In the genomic region with DNA sequence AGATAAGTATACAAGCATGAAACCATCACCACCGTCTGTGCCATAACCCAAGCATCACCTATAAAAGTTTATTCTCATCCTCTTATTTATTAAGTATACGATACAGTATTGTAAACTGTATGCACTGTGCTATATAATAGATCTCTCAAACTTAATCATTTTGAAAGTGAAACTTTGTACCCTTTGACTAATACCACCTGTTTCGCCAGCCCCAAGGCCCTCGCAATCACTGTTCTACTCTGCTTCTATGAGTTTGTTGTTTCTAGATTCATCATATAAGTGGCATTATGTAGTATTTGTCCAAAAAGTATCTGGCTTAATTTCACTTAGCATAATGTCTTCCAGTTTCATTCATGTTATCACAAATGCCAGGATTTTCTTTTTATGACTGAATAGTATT, we compare ENCODE assay signal across 15 cellular contexts.
A peak's percentile ranks its signal among the peaks of the same experiment; 100 is the strongest.
DNase-seq lines count a peak whose midpoint lies in the region; ATAC-seq and TF ChIP-seq lines count a peak whose summit lies in the region.
"Had no signal": no experiment of that assay in that cellular context is flagged by ENCODE, and none has a peak within 500 bp of the region (broad histone marks: within the 10 kb centered on the region; RNA-seq: fewer than 3 reads in every experiment).

No MANE protein-coding gene starts in this region.

- no peak overlapping the region for H2BK120ac ChIP-seq in mesendoderm (ENCODE audit: low read depth, low read length)

- H2BK5ac ChIP-seq in mesendoderm (ENCODE audit: low read length): no peak overlapping the region

- no peak overlapping the region for H3K27ac ChIP-seq in CD4-positive, CD25-positive, alpha-beta regulatory T cell (ENCODE audit: insufficient read depth, low read length, poor library complexity, severe bottlenecking)
- H3K27ac ChIP-seq in smooth muscle cell (ENCODE audit: low read depth): no peak overlapping the region
- H3K27ac ChIP-seq in mesendoderm (ENCODE audit: low read depth, low read length): no peak overlapping the region
- H3K27ac ChIP-seq: BLaER1 treated with 17β-estradiol and CSF1 and Interleukin-3, amounts not matched to agents 10 nM and 100 nM; thoracic aorta had no signal

- no peaks in the 10 kb centered on the region for H3K79me1 ChIP-seq in mesendoderm (ENCODE audit: low read length)

- peak; percentile 39 to 52 for ATAC-seq in CD4-positive, CD25-positive, alpha-beta regulatory T cell (ENCODE audit: low read depth in 2 of 2)
- peak; percentile 96 for ATAC-seq in GM18861 (IDR thresholded peaks at IDR 0.05; ENCODE audit: unreplicated experiment)
- ATAC-seq in GM21723 (IDR thresholded peaks at IDR 0.05; ENCODE audit: unreplicated experiment): peak; percentile 94
- peak; percentile 95 for ATAC-seq in HG03354 (IDR thresholded peaks at IDR 0.05; ENCODE audit: poor library complexity, severe bottlenecking, unreplicated experiment)

- no peak for TF ChIP-seq CTCF in smooth muscle cell (IDR thresholded peaks at IDR 0.05; ENCODE audit: borderline replicate concordance, insufficient read depth, poor library complexity, severe bottlenecking)

- H3K4ac ChIP-seq in mesendoderm (ENCODE audit: low read depth, low read length): no peak overlapping the region

- peaks cover 0 to 1% (median 0%) of the 10 kb centered on the region in 7 donors for H3K9me3 Mint-ChIP-seq in CD4-positive, CD25-positive, alpha-beta regulatory T cell
- H3K9me3 Mint-ChIP-seq: nephron had no signal

- no peak overlapping the region for H3K56ac ChIP-seq in mesendoderm (ENCODE audit: low read length)

- no peaks in the 10 kb centered on the region for H3K9me3 ChIP-seq in CD4-positive, CD25-positive, alpha-beta regulatory T cell (ENCODE audit: control insufficient read depth in 2 of 2, low read length in 2 of 2)
- no peaks in the 10 kb centered on the region for H3K9me3 ChIP-seq in smooth muscle cell (replicated peaks; ENCODE audit: low read depth)
- H3K9me3 ChIP-seq: thoracic aorta had no signal

- WGBS in smooth muscle cell (ENCODE audit: low lambda C conversion rate): 87% methylated on average over 4 of the region's 4 CpGs
- WGBS in mesendoderm (ENCODE audit: extremely low coverage, insufficient coverage, low lambda C conversion rate): no CpG with 5 or more reads among the region's 4 CpGs

- H3K23ac ChIP-seq in mesendoderm (ENCODE audit: low read length): no peak overlapping the region

- H3K18ac ChIP-seq in mesendoderm (ENCODE audit: low read length): no peak overlapping the region

- H4K20me1 ChIP-seq in smooth muscle cell (ENCODE audit: low read depth): no peaks in the 10 kb centered on the region
- H4K20me1 ChIP-seq: BLaER1 treated with 17β-estradiol and CSF1 and Interleukin-3, amounts not matched to agents 10 nM and 100 nM had no signal

- H3K4me3 Mint-ChIP-seq in CD4-positive, CD25-positive, alpha-beta regulatory T cell: no peak overlapping the region
- H3K4me3 Mint-ChIP-seq: IgD-negative memory B cell, nephron had no signal

- H2AFZ ChIP-seq in smooth muscle cell (ENCODE audit: low read depth): no peak overlapping the region

- H3K36me3 ChIP-seq in CD4-positive, CD25-positive, alpha-beta regulatory T cell (ENCODE audit: control insufficient read depth, insufficient read depth, low read length): peaks cover 10% of the 10 kb centered on the region
- no peaks in the 10 kb centered on the region for H3K36me3 ChIP-seq in smooth muscle cell (ENCODE audit: low read depth)
- H3K36me3 ChIP-seq in mesendoderm (ENCODE audit: control insufficient read depth, insufficient read depth, low read length): no peaks in the 10 kb centered on the region
- H3K36me3 ChIP-seq: thoracic aorta had no signal

- no peaks in the 10 kb centered on the region for H3K27me3 ChIP-seq in CD4-positive, CD25-positive, alpha-beta regulatory T cell (ENCODE audit: control insufficient read depth, insufficient read depth, low read length)
- no peaks in the 10 kb centered on the region for H3K27me3 ChIP-seq in smooth muscle cell (ENCODE audit: low read depth)
- no peaks in the 10 kb centered on the region for H3K27me3 ChIP-seq in mesendoderm (ENCODE audit: insufficient read depth, low read length, poor library complexity)
- H3K27me3 ChIP-seq: BLaER1 treated with 17β-estradiol and CSF1 and Interleukin-3, amounts not matched to agents 10 nM and 100 nM had no signal

- no peak overlapping the region for H3K4me2 ChIP-seq in smooth muscle cell
- no peak overlapping the region for H3K4me2 ChIP-seq in mesendoderm (ENCODE audit: low read length)
- H3K4me2 ChIP-seq: BLaER1 treated with 17β-estradiol and CSF1 and Interleukin-3, amounts not matched to agents 10 nM and 100 nM had no signal

- no peaks in the 10 kb centered on the region for H3K4me1 ChIP-seq in CD4-positive, CD25-positive, alpha-beta regulatory T cell (ENCODE audit: control insufficient read depth, insufficient read depth, low read length, poor library complexity, severe bottlenecking)
- H3K4me1 ChIP-seq in smooth muscle cell (ENCODE audit: low read depth): no peaks in the 10 kb centered on the region
- H3K4me1 ChIP-seq in mesendoderm (ENCODE audit: control insufficient read depth, low read depth, low read length): no peaks in the 10 kb centered on the region

- H3K9ac ChIP-seq in smooth muscle cell (ENCODE audit: low read depth) (no peak overlapping the region), mesendoderm (ENCODE audit: low read length) (no peak overlapping the region)
- H3K9ac ChIP-seq: BLaER1 treated with 17β-estradiol and CSF1 and Interleukin-3, amounts not matched to agents 10 nM and 100 nM had no signal

- no peak overlapping the region for H4K5ac ChIP-seq in mesendoderm (ENCODE audit: low read length)

- no peaks in the 10 kb centered on the region for H3K79me2 ChIP-seq in smooth muscle cell (ENCODE audit: low read depth)
- H3K79me2 ChIP-seq in mesendoderm (ENCODE audit: control insufficient read depth, insufficient read depth, low read length): no peaks in the 10 kb centered on the region

- H2AK5ac ChIP-seq in mesendoderm (ENCODE audit: low read length): no peak overlapping the region

- DNase-seq in CD4-positive, CD25-positive, alpha-beta regulatory T cell: peak in 1 of 3 donors; percentile 63
- DNase-seq in DMS153 (lab: John Stamatoyannopoulos, UW) (no peak), smooth muscle cell (lab: John Stamatoyannopoulos, UW; ENCODE audit: unreplicated experiment) (no peak), foreskin melanocyte (no peak), mesendoderm (no peak)
- DNase-seq: activated effector memory CD4-positive, alpha-beta T cell treated with Interleukin-2 at 50 U/mL for 16 hours; effector CD8-positive, alpha-beta T cell; NCI-H526 had no signal

- H3K27ac Mint-ChIP-seq in CD4-positive, CD25-positive, alpha-beta regulatory T cell: peak overlapping the region in 1 of 3 donors; percentile 56
- H3K27ac Mint-ChIP-seq: nephron had no signal

- no peaks in the 10 kb centered on the region for H3F3A ChIP-seq in smooth muscle cell (ENCODE audit: low read depth)

- peaks cover 7 to 18% (median 10%) of the 10 kb centered on the region in 4 donors for H3K4me1 Mint-ChIP-seq in CD4-positive, CD25-positive, alpha-beta regulatory T cell

- H3K36me3 Mint-ChIP-seq in CD4-positive, CD25-positive, alpha-beta regulatory T cell: no peaks in the 10 kb centered on the region
- H3K36me3 Mint-ChIP-seq: IgD-negative memory B cell had no signal

- no peaks in the 10 kb centered on the region for H3K27me3 Mint-ChIP-seq in CD4-positive, CD25-positive, alpha-beta regulatory T cell
- H3K27me3 Mint-ChIP-seq: IgD-negative memory B cell had no signal

- peak overlapping the region; percentile 37 for H3K4me3 ChIP-seq in CD4-positive, CD25-positive, alpha-beta regulatory T cell (ENCODE audit: low read depth, low read length)
- H3K4me3 ChIP-seq in smooth muscle cell (no peak overlapping the region), mesendoderm (ENCODE audit: low read length) (no peak overlapping the region)
- H3K4me3 ChIP-seq: BLaER1 treated with 17β-estradiol and CSF1 and Interleukin-3, amounts not matched to agents 10 nM and 100 nM; thoracic aorta had no signal

- no peak overlapping the region for H2BK15ac ChIP-seq in mesendoderm (replicated peaks; ENCODE audit: low read depth)

- H4K8ac ChIP-seq in mesendoderm (ENCODE audit: low read depth, low read length): no peak overlapping the region

Comparison
In these comparisons a context has a peak if more than half of its experiments do, and no peak if none do; other contexts are left out.
1. ATAC-seq: peak in every context shown above with its lines; median percentile 96 in GM18861; 95 in HG03354; 94 in GM21723; 46 in CD4-positive, CD25-positive, alpha-beta regulatory T cell.